27 cellular contexts compared by ENCODE assay signal in the genomic region with DNA sequence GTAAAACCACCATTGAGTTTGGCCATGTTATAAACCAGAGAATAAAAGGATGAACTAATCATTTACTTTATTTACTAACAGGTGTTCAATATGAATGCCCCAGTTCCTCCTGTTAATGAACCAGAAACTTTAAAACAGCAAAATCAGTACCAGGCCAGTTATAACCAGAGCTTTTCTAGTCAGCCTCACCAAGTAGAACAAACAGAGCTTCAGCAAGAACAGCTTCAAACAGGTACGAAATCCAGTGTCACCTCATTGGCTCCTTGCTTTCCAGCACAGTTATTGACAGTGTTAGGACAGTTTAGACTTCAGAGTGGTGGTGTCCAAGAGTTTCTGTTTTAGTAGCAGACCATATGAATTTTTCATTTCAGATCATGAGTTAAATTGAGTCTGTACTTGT.
"Had no signal": no experiment of that assay in that cellular context is flagged by ENCODE, and none has a peak within 500 bp of the region (broad histone marks: within the 10 kb centered on the region; RNA-seq: fewer than 3 reads in every experiment).

No MANE protein-coding gene starts in this region.

- H3K27ac Mint-ChIP-seq: activated naive CD4-positive, alpha-beta T cell treated with anti-CD3 and anti-CD28 coated beads, Interleukin-2, amount 10 ng/mL, durations not matched to agents 7 days and 5 days; mesothelial cell of epicardium; neural progenitor cell; stimulated activated naive CD8-positive, alpha-beta T cell treated with anti-CD3 and anti-CD28 coated beads, Interleukin-15, amount 100 ng/mL, for 72 hours; type B pancreatic cell had no signal

- H3K36me3 ChIP-seq: uterus had no signal

- H2AFZ ChIP-seq: hepatocyte, neural progenitor cell had no signal

- DNase-seq: activated CD4-positive, alpha-beta T cell treated with anti-CD3 and anti-CD28 coated beads for 48 hours; activated CD4-positive, alpha-beta T cell treated with anti-CD3 and anti-CD28 coated beads, Interleukin-2, amount 50 U/mL, for 48 hours; activated CD4-positive, CD25-positive, alpha-beta regulatory T cell; activated CD8-positive, alpha-beta memory T cell treated with anti-CD3 and anti-CD28 coated beads for 24 hours; activated CD8-positive, alpha-beta memory T cell treated with anti-CD3 and anti-CD28 coated beads, Interleukin-2, amount 50 U/mL, for 4 hours; activated gamma-delta T cell; activated naive CD4-positive, alpha-beta T cell treated with anti-CD3 and anti-CD28 coated beads, Interleukin-2, amount 10 ng/mL, durations not matched to agents 7 days and 5 days; anterior cingulate cortex; body of pancreas; dorsolateral prefrontal cortex; effector memory CD4-positive, alpha-beta T cell; naive B cell; occipital lobe; stimulated activated CD4-positive, alpha-beta T cell treated with anti-CD3 and anti-CD28 coated beads, Interleukin-12 subunit alpha, Interleukin-12 subunit beta, amount 100 ng/mL, for 4 hours; stimulated activated CD4-positive, alpha-beta T cell treated with anti-CD3 and anti-CD28 coated beads, Interleukin-4, amount 100 ng/mL, for 1 hour; stimulated activated naive CD8-positive, alpha-beta T cell treated with anti-CD3 and anti-CD28 coated beads, Interleukin-15, amount 100 ng/mL, for 72 hours; substantia nigra; T-helper 1 cell; uterus had no signal

- H3K9me3 Mint-ChIP-seq: activated naive CD4-positive, alpha-beta T cell treated with anti-CD3 and anti-CD28 coated beads, Interleukin-2, amount 10 ng/mL, durations not matched to agents 7 days and 5 days; mesothelial cell of epicardium; naive B cell; neural progenitor cell; stimulated activated naive CD8-positive, alpha-beta T cell treated with anti-CD3 and anti-CD28 coated beads, Interleukin-15, amount 100 ng/mL, for 72 hours; type B pancreatic cell had no signal

- H3K4me1 Mint-ChIP-seq: mesothelial cell of epicardium; naive B cell; neural progenitor cell; stimulated activated naive CD8-positive, alpha-beta T cell treated with anti-CD3 and anti-CD28 coated beads, Interleukin-15, amount 100 ng/mL, for 72 hours had no signal

- H3K27ac ChIP-seq: body of pancreas, coronary artery, dorsolateral prefrontal cortex, gastroesophageal sphincter, hepatocyte, neural progenitor cell, skin epidermis, uterus had no signal

- H3K4me2 ChIP-seq: hepatocyte, neural progenitor cell had no signal

- H3K9ac ChIP-seq: neural progenitor cell had no signal

- H3K27me3 ChIP-seq: body of pancreas, dorsolateral prefrontal cortex, gastroesophageal sphincter, hepatocyte, neural progenitor cell, uterus had no signal

- ATAC-seq: body of pancreas; gastroesophageal sphincter; sciatic nerve; stimulated activated naive CD8-positive, alpha-beta T cell treated with anti-CD3 and anti-CD28 coated beads, Interleukin-15, amount 100 ng/mL, for 72 hours had no signal

- H3K4me3 Mint-ChIP-seq: activated naive CD4-positive, alpha-beta T cell treated with anti-CD3 and anti-CD28 coated beads, Interleukin-2, amount 10 ng/mL, durations not matched to agents 7 days and 5 days; mesothelial cell of epicardium; naive B cell; neural progenitor cell; stimulated activated naive CD8-positive, alpha-beta T cell treated with anti-CD3 and anti-CD28 coated beads, Interleukin-15, amount 100 ng/mL, for 72 hours; type B pancreatic cell had no signal

- H3K4me1 ChIP-seq: body of pancreas, gastroesophageal sphincter, neural progenitor cell, uterus had no signal

- H3K9me3 ChIP-seq: body of pancreas, gastroesophageal sphincter, uterus had no signal

- H3K27me3 Mint-ChIP-seq: activated naive CD4-positive, alpha-beta T cell treated with anti-CD3 and anti-CD28 coated beads, Interleukin-2, amount 10 ng/mL, durations not matched to agents 7 days and 5 days; naive B cell; stimulated activated naive CD8-positive, alpha-beta T cell treated with anti-CD3 and anti-CD28 coated beads, Interleukin-15, amount 100 ng/mL, for 72 hours; type B pancreatic cell had no signal

- H3K4me3 ChIP-seq: body of pancreas, coronary artery, dorsolateral prefrontal cortex, gastroesophageal sphincter, hepatocyte, neural progenitor cell, skin epidermis, uterus had no signal
